In the genomic region with DNA sequence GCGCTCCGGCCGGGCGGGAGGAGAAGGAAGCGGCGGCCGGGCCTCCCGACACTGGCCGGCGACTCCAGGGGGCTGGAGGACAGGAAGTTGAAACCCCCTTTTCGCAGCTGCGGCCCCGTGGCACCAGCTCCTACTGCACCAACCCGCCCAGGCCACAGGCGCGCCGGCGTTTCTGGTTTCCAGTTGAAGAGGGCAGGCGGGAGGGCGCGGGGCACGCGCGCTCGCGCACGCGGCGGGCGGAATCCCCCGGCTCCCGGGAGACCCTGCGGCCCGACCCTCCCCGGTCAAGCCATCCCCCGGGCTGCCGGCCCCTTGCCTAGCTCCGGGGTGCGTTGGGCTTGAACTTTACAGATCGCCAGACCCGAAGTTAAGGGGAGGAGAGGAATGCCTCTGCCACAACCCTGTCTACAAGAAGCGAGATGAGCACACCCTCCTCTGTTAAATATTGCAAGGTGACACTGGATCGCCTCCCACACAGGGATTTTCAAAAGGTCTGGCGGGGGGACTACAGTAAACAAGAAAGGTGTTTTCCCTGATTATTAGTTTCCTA, we compare ENCODE assay signal across 1 cellular context.
TF ChIP-seq lines count a peak whose summit lies in the region.

No MANE protein-coding gene starts in this region.

TF ChIP-seq in K562, 482 proteins besides CTCF, POLR2A, EP300 and RAD21 (continued from another document and continues in another):
- TF ChIP-seq, protein P1, sequence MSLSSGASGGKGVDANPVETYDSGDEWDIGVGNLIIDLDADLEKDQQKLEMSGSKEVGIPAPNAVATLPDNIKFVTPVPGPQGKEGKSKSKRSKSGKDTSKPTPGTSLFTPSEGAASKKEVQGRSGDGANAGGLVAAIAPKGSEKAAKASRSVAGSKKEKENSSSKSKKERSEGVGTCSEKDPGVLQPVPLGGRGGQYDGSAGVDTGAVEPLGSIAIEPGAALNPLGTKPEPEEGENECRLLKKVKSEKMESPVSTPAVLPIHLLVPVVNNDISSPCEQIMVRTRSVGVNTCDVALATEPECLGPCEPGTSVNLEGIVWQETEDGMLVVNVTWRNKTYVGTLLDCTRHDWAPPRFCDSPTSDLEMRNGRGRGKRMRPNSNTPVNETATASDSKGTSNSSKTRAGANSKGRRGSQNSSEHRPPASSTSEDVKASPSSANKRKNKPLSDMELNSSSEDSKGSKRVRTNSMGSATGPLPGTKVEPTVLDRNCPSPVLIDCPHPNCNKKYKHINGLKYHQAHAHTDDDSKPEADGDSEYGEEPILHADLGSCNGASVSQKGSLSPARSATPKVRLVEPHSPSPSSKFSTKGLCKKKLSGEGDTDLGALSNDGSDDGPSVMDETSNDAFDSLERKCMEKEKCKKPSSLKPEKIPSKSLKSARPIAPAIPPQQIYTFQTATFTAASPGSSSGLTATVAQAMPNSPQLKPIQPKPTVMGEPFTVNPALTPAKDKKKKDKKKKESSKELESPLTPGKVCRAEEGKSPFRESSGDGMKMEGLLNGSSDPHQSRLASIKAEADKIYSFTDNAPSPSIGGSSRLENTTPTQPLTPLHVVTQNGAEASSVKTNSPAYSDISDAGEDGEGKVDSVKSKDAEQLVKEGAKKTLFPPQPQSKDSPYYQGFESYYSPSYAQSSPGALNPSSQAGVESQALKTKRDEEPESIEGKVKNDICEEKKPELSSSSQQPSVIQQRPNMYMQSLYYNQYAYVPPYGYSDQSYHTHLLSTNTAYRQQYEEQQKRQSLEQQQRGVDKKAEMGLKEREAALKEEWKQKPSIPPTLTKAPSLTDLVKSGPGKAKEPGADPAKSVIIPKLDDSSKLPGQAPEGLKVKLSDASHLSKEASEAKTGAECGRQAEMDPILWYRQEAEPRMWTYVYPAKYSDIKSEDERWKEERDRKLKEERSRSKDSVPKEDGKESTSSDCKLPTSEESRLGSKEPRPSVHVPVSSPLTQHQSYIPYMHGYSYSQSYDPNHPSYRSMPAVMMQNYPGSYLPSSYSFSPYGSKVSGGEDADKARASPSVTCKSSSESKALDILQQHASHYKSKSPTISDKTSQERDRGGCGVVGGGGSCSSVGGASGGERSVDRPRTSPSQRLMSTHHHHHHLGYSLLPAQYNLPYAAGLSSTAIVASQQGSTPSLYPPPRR (CRISPR knock-in tag; IDR thresholded peaks at IDR 0.05; ENCODE audit: borderline replicate concordance), result 0 out of 2 replicates have a peak, but pooled peaks have one; percentile 59
- peak in 1 of 3 experiments; percentile 0 for TF ChIP-seq YY1 (IDR thresholded peaks at IDR 0.05; ENCODE audit: borderline replicate concordance in 1 of 3, control insufficient read depth in 1 of 3, extremely low read depth in 1 of 3, insufficient read depth in 3 of 3, insufficient read length in 1 of 3, insufficient replicate concordance in 2 of 3, low read depth in 1 of 3, low read length in 2 of 3)
- TF ChIP-seq MYC (IDR thresholded peaks at IDR 0.05; ENCODE audit: low read depth, low read length), result peak; percentile 43; the same call in 1 of the 2 replicates
- TF ChIP-seq MYC (CRISPR knock-in tag; IDR thresholded peaks at IDR 0.05; ENCODE audit: borderline replicate concordance, low read depth), result no peak
- no peak for TF ChIP-seq CSDE1 (IDR thresholded peaks at IDR 0.05)
- no peak for TF ChIP-seq SRSF3 (IDR thresholded peaks at IDR 0.05; ENCODE audit: insufficient read depth, low read length)
- TF ChIP-seq GABPA (tag; conservative IDR thresholded peaks at IDR 0.05; ENCODE audit: low read depth), result peak; percentile 26
- TF ChIP-seq, protein P2, sequence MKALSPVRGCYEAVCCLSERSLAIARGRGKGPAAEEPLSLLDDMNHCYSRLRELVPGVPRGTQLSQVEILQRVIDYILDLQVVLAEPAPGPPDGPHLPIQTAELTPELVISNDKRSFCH (CRISPR knock-in tag; IDR thresholded peaks at IDR 0.05), result no peak
- TF ChIP-seq, protein P2 (tag; IDR thresholded peaks at IDR 0.05), result 0 out of 2 replicates have a peak, but pooled peaks have one; percentile 55
- peak; percentile 83 for TF ChIP-seq POLR2G (IDR thresholded peaks at IDR 0.05; ENCODE audit: low read depth, low read length)
- TF ChIP-seq, protein P3, sequence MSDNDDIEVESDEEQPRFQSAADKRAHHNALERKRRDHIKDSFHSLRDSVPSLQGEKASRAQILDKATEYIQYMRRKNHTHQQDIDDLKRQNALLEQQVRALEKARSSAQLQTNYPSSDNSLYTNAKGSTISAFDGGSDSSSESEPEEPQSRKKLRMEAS (CRISPR knock-in tag; IDR thresholded peaks at IDR 0.05), result no peak
- TF ChIP-seq, protein P4, sequence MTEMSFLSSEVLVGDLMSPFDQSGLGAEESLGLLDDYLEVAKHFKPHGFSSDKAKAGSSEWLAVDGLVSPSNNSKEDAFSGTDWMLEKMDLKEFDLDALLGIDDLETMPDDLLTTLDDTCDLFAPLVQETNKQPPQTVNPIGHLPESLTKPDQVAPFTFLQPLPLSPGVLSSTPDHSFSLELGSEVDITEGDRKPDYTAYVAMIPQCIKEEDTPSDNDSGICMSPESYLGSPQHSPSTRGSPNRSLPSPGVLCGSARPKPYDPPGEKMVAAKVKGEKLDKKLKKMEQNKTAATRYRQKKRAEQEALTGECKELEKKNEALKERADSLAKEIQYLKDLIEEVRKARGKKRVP (CRISPR knock-in tag; IDR thresholded peaks at IDR 0.05), result no peak
- TF ChIP-seq FIP1L1 (IDR thresholded peaks at IDR 0.05; ENCODE audit: low read depth, low read length, poor library complexity, severe bottlenecking), result peak; percentile 84
- TF ChIP-seq, protein P5, sequence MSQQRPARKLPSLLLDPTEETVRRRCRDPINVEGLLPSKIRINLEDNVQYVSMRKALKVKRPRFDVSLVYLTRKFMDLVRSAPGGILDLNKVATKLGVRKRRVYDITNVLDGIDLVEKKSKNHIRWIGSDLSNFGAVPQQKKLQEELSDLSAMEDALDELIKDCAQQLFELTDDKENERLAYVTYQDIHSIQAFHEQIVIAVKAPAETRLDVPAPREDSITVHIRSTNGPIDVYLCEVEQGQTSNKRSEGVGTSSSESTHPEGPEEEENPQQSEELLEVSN (IDR thresholded peaks at IDR 0.05; ENCODE audit: borderline replicate concordance in 1 of 2, extremely low read depth in 1 of 2, insufficient read depth in 1 of 2, insufficient read length in 1 of 2, low read depth in 1 of 2, low read length in 1 of 2, poor library complexity in 1 of 2, severe bottlenecking in 1 of 2), result peak in 1 of 2 experiments; percentile 59
- TF ChIP-seq, protein P6, sequence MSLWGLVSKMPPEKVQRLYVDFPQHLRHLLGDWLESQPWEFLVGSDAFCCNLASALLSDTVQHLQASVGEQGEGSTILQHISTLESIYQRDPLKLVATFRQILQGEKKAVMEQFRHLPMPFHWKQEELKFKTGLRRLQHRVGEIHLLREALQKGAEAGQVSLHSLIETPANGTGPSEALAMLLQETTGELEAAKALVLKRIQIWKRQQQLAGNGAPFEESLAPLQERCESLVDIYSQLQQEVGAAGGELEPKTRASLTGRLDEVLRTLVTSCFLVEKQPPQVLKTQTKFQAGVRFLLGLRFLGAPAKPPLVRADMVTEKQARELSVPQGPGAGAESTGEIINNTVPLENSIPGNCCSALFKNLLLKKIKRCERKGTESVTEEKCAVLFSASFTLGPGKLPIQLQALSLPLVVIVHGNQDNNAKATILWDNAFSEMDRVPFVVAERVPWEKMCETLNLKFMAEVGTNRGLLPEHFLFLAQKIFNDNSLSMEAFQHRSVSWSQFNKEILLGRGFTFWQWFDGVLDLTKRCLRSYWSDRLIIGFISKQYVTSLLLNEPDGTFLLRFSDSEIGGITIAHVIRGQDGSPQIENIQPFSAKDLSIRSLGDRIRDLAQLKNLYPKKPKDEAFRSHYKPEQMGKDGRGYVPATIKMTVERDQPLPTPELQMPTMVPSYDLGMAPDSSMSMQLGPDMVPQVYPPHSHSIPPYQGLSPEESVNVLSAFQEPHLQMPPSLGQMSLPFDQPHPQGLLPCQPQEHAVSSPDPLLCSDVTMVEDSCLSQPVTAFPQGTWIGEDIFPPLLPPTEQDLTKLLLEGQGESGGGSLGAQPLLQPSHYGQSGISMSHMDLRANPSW (CRISPR knock-in tag; IDR thresholded peaks at IDR 0.05), result no peak
- TF ChIP-seq ZNF766 (CRISPR knock-in tag; conservative IDR thresholded peaks at IDR 0.05), result 0 out of 2 replicates have a peak, but pooled peaks have one; percentile 15
- no peak for TF ChIP-seq BRD9 (IDR thresholded peaks at IDR 0.05; ENCODE audit: low read depth, partially characterized antibody)
- peak; percentile 14; the same call in 1 of the 2 replicates for TF ChIP-seq L3MBTL2 (IDR thresholded peaks at IDR 0.05)
- TF ChIP-seq MBD2 (IDR thresholded peaks at IDR 0.05; ENCODE audit: borderline replicate concordance, low read depth), result peak; percentile 5; the same call in 1 of the 2 replicates
- TF ChIP-seq ADNP (tag; IDR thresholded peaks at IDR 0.05), result no peak
- TF ChIP-seq CCNT2 (IDR thresholded peaks at IDR 0.05; ENCODE audit: borderline replicate concordance, extremely low read depth, insufficient read length, low read depth, low read length), result peak; percentile 14
- TF ChIP-seq CHCHD3 (CRISPR knock-in tag; IDR thresholded peaks at IDR 0.05), result no peak
- no peak for TF ChIP-seq ZFP36 (IDR thresholded peaks at IDR 0.05; ENCODE audit: low read depth, low read length, partially characterized antibody)
- TF ChIP-seq PCBP1 (IDR thresholded peaks at IDR 0.05; ENCODE audit: low read depth, low read length, poor library complexity, severe bottlenecking), result peak; percentile 80
- TF ChIP-seq, protein P7, sequence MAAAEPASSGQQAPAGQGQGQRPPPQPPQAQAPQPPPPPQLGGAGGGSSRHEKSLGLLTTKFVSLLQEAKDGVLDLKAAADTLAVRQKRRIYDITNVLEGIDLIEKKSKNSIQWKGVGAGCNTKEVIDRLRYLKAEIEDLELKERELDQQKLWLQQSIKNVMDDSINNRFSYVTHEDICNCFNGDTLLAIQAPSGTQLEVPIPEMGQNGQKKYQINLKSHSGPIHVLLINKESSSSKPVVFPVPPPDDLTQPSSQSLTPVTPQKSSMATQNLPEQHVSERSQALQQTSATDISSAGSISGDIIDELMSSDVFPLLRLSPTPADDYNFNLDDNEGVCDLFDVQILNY (CRISPR knock-in tag; IDR thresholded peaks at IDR 0.05), result no peak
- TF ChIP-seq CBFB (CRISPR knock-in tag; IDR thresholded peaks at IDR 0.05), result no peak
- no peak for TF ChIP-seq CCAR2 (IDR thresholded peaks at IDR 0.05; ENCODE audit: low read depth, low read length)
- peak; percentile 28; the same call in 1 of the 2 replicates for TF ChIP-seq ZNF12 (CRISPR knock-in tag; IDR thresholded peaks at IDR 0.05)
- TF ChIP-seq FOXK1 (CRISPR knock-in tag; IDR thresholded peaks at IDR 0.05; ENCODE audit: borderline replicate concordance), result no peak
- peak; percentile 36 for TF ChIP-seq CXXC5 (CRISPR knock-in tag; IDR thresholded peaks at IDR 0.05)
- 0 out of 2 replicates have a peak, but pooled peaks have one; percentile 10 for TF ChIP-seq E2F3 (CRISPR knock-in tag; IDR thresholded peaks at IDR 0.05)
- TF ChIP-seq, protein P8, sequence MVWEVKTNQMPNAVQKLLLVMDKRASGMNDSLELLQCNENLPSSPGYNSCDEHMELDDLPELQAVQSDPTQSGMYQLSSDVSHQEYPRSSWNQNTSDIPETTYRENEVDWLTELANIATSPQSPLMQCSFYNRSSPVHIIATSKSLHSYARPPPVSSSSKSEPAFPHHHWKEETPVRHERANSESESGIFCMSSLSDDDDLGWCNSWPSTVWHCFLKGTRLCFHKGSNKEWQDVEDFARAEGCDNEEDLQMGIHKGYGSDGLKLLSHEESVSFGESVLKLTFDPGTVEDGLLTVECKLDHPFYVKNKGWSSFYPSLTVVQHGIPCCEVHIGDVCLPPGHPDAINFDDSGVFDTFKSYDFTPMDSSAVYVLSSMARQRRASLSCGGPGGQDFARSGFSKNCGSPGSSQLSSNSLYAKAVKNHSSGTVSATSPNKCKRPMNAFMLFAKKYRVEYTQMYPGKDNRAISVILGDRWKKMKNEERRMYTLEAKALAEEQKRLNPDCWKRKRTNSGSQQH (CRISPR knock-in tag; IDR thresholded peaks at IDR 0.05), result no peak
- TF ChIP-seq NRF1 (conservative IDR thresholded peaks at IDR 0.05 in 1 of 2, IDR thresholded peaks at IDR 0.05 in 1 of 2), result peak; percentile 59 to 60
- no peak for TF ChIP-seq CBX3 (IDR thresholded peaks at IDR 0.05; ENCODE audit: borderline replicate concordance in 1 of 2, low read length in 2 of 2)
- TF ChIP-seq, protein P9, sequence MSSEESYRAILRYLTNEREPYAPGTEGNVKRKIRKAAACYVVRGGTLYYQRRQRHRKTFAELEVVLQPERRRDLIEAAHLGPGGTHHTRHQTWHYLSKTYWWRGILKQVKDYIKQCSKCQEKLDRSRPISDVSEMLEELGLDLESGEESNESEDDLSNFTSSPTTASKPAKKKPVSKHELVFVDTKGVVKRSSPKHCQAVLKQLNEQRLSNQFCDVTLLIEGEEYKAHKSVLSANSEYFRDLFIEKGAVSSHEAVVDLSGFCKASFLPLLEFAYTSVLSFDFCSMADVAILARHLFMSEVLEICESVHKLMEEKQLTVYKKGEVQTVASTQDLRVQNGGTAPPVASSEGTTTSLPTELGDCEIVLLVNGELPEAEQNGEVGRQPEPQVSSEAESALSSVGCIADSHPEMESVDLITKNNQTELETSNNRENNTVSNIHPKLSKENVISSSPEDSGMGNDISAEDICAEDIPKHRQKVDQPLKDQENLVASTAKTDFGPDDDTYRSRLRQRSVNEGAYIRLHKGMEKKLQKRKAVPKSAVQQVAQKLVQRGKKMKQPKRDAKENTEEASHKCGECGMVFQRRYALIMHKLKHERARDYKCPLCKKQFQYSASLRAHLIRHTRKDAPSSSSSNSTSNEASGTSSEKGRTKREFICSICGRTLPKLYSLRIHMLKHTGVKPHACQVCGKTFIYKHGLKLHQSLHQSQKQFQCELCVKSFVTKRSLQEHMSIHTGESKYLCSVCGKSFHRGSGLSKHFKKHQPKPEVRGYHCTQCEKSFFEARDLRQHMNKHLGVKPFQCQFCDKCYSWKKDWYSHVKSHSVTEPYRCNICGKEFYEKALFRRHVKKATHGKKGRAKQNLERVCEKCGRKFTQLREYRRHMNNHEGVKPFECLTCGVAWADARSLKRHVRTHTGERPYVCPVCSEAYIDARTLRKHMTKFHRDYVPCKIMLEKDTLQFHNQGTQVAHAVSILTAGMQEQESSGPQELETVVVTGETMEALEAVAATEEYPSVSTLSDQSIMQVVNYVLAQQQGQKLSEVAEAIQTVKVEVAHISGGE (CRISPR knock-in tag; IDR thresholded peaks at IDR 0.05), result 0 out of 6 replicates have a peak, but pooled peaks of 1 of the 3 experiments have one; percentile 40
- no peak for TF ChIP-seq GABPB1 (CRISPR knock-in tag; IDR thresholded peaks at IDR 0.05)
- peak; percentile 13 for TF ChIP-seq CHD1 (IDR thresholded peaks at IDR 0.05; ENCODE audit: low read length)
- peak; percentile 89 for TF ChIP-seq RBFOX2 (IDR thresholded peaks at IDR 0.05; ENCODE audit: low read depth, low read length)
- TF ChIP-seq SIN3B (IDR thresholded peaks at IDR 0.05; ENCODE audit: low read depth), result 0 out of 2 replicates have a peak, but pooled peaks have one; percentile 0
- no peak for TF ChIP-seq ATF1 (CRISPR knock-in tag; IDR thresholded peaks at IDR 0.05)
- TF ChIP-seq ATF1 (tag; IDR thresholded peaks at IDR 0.05), result 0 out of 2 replicates have a peak, but pooled peaks have one; percentile 5
- TF ChIP-seq ZBTB7A (IDR thresholded peaks at IDR 0.05; ENCODE audit: borderline replicate concordance, control insufficient read depth, low read depth, low read length), result peak; percentile 49; the same call in 1 of the 2 replicates
- TF ChIP-seq SMAD4 (CRISPR knock-in tag; conservative IDR thresholded peaks at IDR 0.05), result peak; percentile 41; the same call in 1 of the 2 replicates
- no peak for TF ChIP-seq ZNF140 (CRISPR knock-in tag; IDR thresholded peaks at IDR 0.05)
- TF ChIP-seq ELF1 (tag; IDR thresholded peaks at IDR 0.05), result 0 out of 2 replicates have a peak, but pooled peaks have one; percentile 1
- TF ChIP-seq SIN3A (IDR thresholded peaks at IDR 0.05; ENCODE audit: borderline replicate concordance in 2 of 2, control insufficient read depth in 1 of 2, low read depth in 2 of 2, low read length in 2 of 2), result peak in 1 of 2 experiments; percentile 30; a peak in 2 of 4 replicates
- TF ChIP-seq ZC3H4 (CRISPR knock-in tag; IDR thresholded peaks at IDR 0.05; ENCODE audit: borderline replicate concordance), result 0 out of 2 replicates have a peak, but pooled peaks have one; percentile 65
